In the genomic region with DNA sequence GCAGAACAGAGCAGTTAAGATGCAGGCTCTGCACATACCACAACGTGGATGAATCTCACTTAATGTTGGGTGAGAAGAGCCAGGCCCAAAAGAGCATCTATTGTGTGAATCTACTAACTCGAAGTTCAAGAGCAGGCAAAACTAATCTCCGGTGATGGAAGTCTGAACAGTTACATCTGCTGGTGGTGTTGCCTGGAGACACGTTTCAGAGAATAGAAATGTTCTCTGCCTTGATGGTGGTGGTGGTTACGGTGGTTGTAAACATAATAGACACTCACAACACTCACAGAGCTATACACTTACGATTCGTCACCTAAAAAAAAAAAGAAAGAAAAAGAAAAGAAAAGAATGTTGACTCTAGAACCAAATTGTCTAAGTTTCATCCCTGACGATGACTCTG, we compare ENCODE assay signal across 13 cellular contexts.
A peak's percentile ranks its signal among the peaks of the same experiment; 100 is the strongest.
DNase-seq lines count a peak whose midpoint lies in the region; ATAC-seq and TF ChIP-seq lines count a peak whose summit lies in the region.
"Had no signal": no experiment of that assay in that cellular context is flagged by ENCODE, and none has a peak within 500 bp of the region (broad histone marks: within the 10 kb centered on the region; RNA-seq: fewer than 3 reads in every experiment).

No MANE protein-coding gene starts in this region.

- DNase-seq in activated CD8-positive, alpha-beta memory T cell treated with anti-CD3 and anti-CD28 coated beads, Interleukin-2, amount 10 ng/mL, durations not matched to agents 7 days and 5 days: no peak
- no peak for DNase-seq in activated CD8-positive, alpha-beta memory T cell treated with anti-CD3 and anti-CD28 coated beads for 24 hours
- no peak for DNase-seq in activated CD8-positive, alpha-beta T cell treated with anti-CD3 and anti-CD28 coated beads for 36 hours
- DNase-seq in spleen (no peak), nucleus accumbens (lab: John Stamatoyannopoulos, UW) (no peak)
- DNase-seq in activated CD4-positive, alpha-beta memory T cell treated with anti-CD3 and anti-CD28 coated beads, Interleukin-2, amount 10 ng/mL, durations not matched to agents 7 days and 5 days: no peak
- DNase-seq: gastrocnemius medialis, GM23248, NCI-H2081, nephron progenitor cell, SW 1271 had no signal

- H3K27ac ChIP-seq in spleen: peak overlapping the region in 7 of 8 donors; percentile 74 to 89 (median 79)
- H3K27ac ChIP-seq: gastrocnemius medialis, GM23248 had no signal

- no peaks in the 10 kb centered on the region for H3K27me3 ChIP-seq in spleen (replicated peaks in 1 of 7)
- H3K27me3 ChIP-seq: gastrocnemius medialis had no signal

- peaks cover 12% of the 10 kb centered on the region for H3K36me3 Mint-ChIP-seq in activated CD8-positive, alpha-beta memory T cell treated with anti-CD3 and anti-CD28 coated beads, Interleukin-2, amount 10 ng/mL, durations not matched to agents 7 days and 5 days
- peaks cover 13% of the 10 kb centered on the region for H3K36me3 Mint-ChIP-seq in activated CD8-positive, alpha-beta T cell treated with anti-CD3 and anti-CD28 coated beads for 36 hours (ENCODE audit: low read depth)
- peaks cover 9% of the 10 kb centered on the region for H3K36me3 Mint-ChIP-seq in activated CD4-positive, alpha-beta memory T cell treated with anti-CD3 and anti-CD28 coated beads, Interleukin-2, amount 10 ng/mL, durations not matched to agents 7 days and 5 days (ENCODE audit: low read depth)

- H3K27ac Mint-ChIP-seq in activated CD8-positive, alpha-beta memory T cell treated with anti-CD3 and anti-CD28 coated beads, Interleukin-2, amount 10 ng/mL, durations not matched to agents 7 days and 5 days: peak overlapping the region; percentile 83
- H3K27ac Mint-ChIP-seq in activated CD8-positive, alpha-beta T cell treated with anti-CD3 and anti-CD28 coated beads for 36 hours: peak overlapping the region; percentile 83
- no peak overlapping the region for H3K27ac Mint-ChIP-seq in activated CD4-positive, alpha-beta memory T cell treated with anti-CD3 and anti-CD28 coated beads, Interleukin-2, amount 10 ng/mL, durations not matched to agents 7 days and 5 days
- H3K27ac Mint-ChIP-seq: nephron progenitor cell had no signal

- no peak overlapping the region for H3K4me3 Mint-ChIP-seq in activated CD8-positive, alpha-beta memory T cell treated with anti-CD3 and anti-CD28 coated beads, Interleukin-2, amount 10 ng/mL, durations not matched to agents 7 days and 5 days
- no peak overlapping the region for H3K4me3 Mint-ChIP-seq in activated CD8-positive, alpha-beta T cell treated with anti-CD3 and anti-CD28 coated beads for 36 hours
- no peak overlapping the region for H3K4me3 Mint-ChIP-seq in activated CD4-positive, alpha-beta memory T cell treated with anti-CD3 and anti-CD28 coated beads, Interleukin-2, amount 10 ng/mL, durations not matched to agents 7 days and 5 days
- H3K4me3 Mint-ChIP-seq: nephron progenitor cell had no signal

- H3K9me3 ChIP-seq in spleen: no peaks in the 10 kb centered on the region
- H3K9me3 ChIP-seq: gastrocnemius medialis had no signal

- intact Hi-C loops in activated CD8-positive, alpha-beta T cell treated with anti-CD3 and anti-CD28 coated beads for 36 hours (cut with micrococcal nuclease): no loop called here
- intact Hi-C loops in spleen (cut with DNase I; ENCODE audit: low total_unique reads): no loop called here

- 53 to 65% (median 61%) methylated on average over 7 to 8 of the region's 8 CpGs for WGBS in spleen, 5 donors

- CTCF ChIA-PET in activated CD8-positive, alpha-beta memory T cell treated with anti-CD3 and anti-CD28 coated beads, Interleukin-2, amount 10 ng/mL, durations not matched to agents 7 days and 5 days (lab: Charles Lee): interaction anchor here (1.2 kb wide), 1 partner anchor 11 kb away, joined by 3 read pairs; no protein-coding TSS in a partner anchor
- CTCF ChIA-PET in activated CD8-positive, alpha-beta T cell treated with anti-CD3 and anti-CD28 coated beads for 36 hours (lab: Charles Lee): no interaction called here
- CTCF ChIA-PET in activated CD4-positive, alpha-beta memory T cell treated with anti-CD3 and anti-CD28 coated beads, Interleukin-2, amount 10 ng/mL, durations not matched to agents 7 days and 5 days (lab: Charles Lee): no interaction called here

- POLR2A ChIA-PET in activated CD8-positive, alpha-beta T cell treated with anti-CD3 and anti-CD28 coated beads for 36 hours (lab: Charles Lee): no interaction called here
- POLR2A ChIA-PET in activated CD4-positive, alpha-beta memory T cell treated with anti-CD3 and anti-CD28 coated beads, Interleukin-2, amount 10 ng/mL, durations not matched to agents 7 days and 5 days (lab: Charles Lee): interaction anchor here (1.3 kb wide), 1 partner anchor 144 kb away, joined by 3 read pairs; no protein-coding TSS in a partner anchor

- no peak for TF ChIP-seq CTCF in activated CD8-positive, alpha-beta T cell treated with anti-CD3 and anti-CD28 coated beads for 36 hours (IDR thresholded peaks at IDR 0.05)
- no peak for TF ChIP-seq CTCF in spleen (IDR thresholded peaks at IDR 0.05 in 8 of 11, conservative IDR thresholded peaks at IDR 0.05 in 3 of 11)

- H3K27me3 Mint-ChIP-seq in activated CD8-positive, alpha-beta memory T cell treated with anti-CD3 and anti-CD28 coated beads, Interleukin-2, amount 10 ng/mL, durations not matched to agents 7 days and 5 days: no peaks in the 10 kb centered on the region
- no peaks in the 10 kb centered on the region for H3K27me3 Mint-ChIP-seq in activated CD8-positive, alpha-beta T cell treated with anti-CD3 and anti-CD28 coated beads for 36 hours
- H3K27me3 Mint-ChIP-seq in activated CD4-positive, alpha-beta memory T cell treated with anti-CD3 and anti-CD28 coated beads, Interleukin-2, amount 10 ng/mL, durations not matched to agents 7 days and 5 days: peaks cover 2% of the 10 kb centered on the region

- peak; percentile 28 for ATAC-seq in activated CD8-positive, alpha-beta memory T cell treated with anti-CD3 and anti-CD28 coated beads, Interleukin-2, amount 10 ng/mL, durations not matched to agents 7 days and 5 days
- ATAC-seq in HG02763 (IDR thresholded peaks at IDR 0.05; ENCODE audit: unreplicated experiment): peak; percentile 9
- no peak for ATAC-seq in activated CD8-positive, alpha-beta T cell treated with anti-CD3 and anti-CD28 coated beads for 36 hours
- no peak for ATAC-seq in GM21367 (IDR thresholded peaks at IDR 0.05; ENCODE audit: unreplicated experiment)
- ATAC-seq: gastrocnemius medialis had no signal

- H3K9me3 Mint-ChIP-seq in activated CD8-positive, alpha-beta memory T cell treated with anti-CD3 and anti-CD28 coated beads, Interleukin-2, amount 10 ng/mL, durations not matched to agents 7 days and 5 days (ENCODE audit: low read depth): peaks cover 5% of the 10 kb centered on the region
- H3K9me3 Mint-ChIP-seq in activated CD8-positive, alpha-beta T cell treated with anti-CD3 and anti-CD28 coated beads for 36 hours: peaks cover 9% of the 10 kb centered on the region
- H3K9me3 Mint-ChIP-seq in activated CD4-positive, alpha-beta memory T cell treated with anti-CD3 and anti-CD28 coated beads, Interleukin-2, amount 10 ng/mL, durations not matched to agents 7 days and 5 days: peaks cover 7% of the 10 kb centered on the region

- H3K4me1 ChIP-seq in spleen: peaks cover 32 to 91% (median 56%) of the 10 kb centered on the region in 6 donors

- TF ChIP-seq POLR2A in spleen (IDR thresholded peaks at IDR 0.05): no peak

- H3K4me3 ChIP-seq in spleen: no peak overlapping the region
- H3K4me3 ChIP-seq: gastrocnemius medialis, GM23248 had no signal

- no peaks in the 10 kb centered on the region for H3K36me3 ChIP-seq in spleen
- H3K36me3 ChIP-seq: gastrocnemius medialis had no signal

- H3K4me1 Mint-ChIP-seq in activated CD8-positive, alpha-beta memory T cell treated with anti-CD3 and anti-CD28 coated beads, Interleukin-2, amount 10 ng/mL, durations not matched to agents 7 days and 5 days: peaks cover 50% of the 10 kb centered on the region
- H3K4me1 Mint-ChIP-seq in activated CD8-positive, alpha-beta T cell treated with anti-CD3 and anti-CD28 coated beads for 36 hours (ENCODE audit: low read depth): peaks cover 54% of the 10 kb centered on the region
- peaks cover 38% of the 10 kb centered on the region for H3K4me1 Mint-ChIP-seq in activated CD4-positive, alpha-beta memory T cell treated with anti-CD3 and anti-CD28 coated beads, Interleukin-2, amount 10 ng/mL, durations not matched to agents 7 days and 5 days

Comparison
In these comparisons a context has a peak if more than half of its experiments do, and no peak if none do; other contexts are left out.
1. ATAC-seq: peak in activated CD8-positive, alpha-beta memory T cell treated with anti-CD3 and anti-CD28 coated beads, Interleukin-2, amount 10 ng/mL, durations not matched to agents 7 days and 5 days (single experiment) and HG02763 (single experiment); none in activated CD8-positive, alpha-beta T cell treated with anti-CD3 and anti-CD28 coated beads for 36 hours (single experiment) and GM21367 (single experiment).